Comparison of ENCODE assay signal across 13 cellular contexts in the genomic region with DNA sequence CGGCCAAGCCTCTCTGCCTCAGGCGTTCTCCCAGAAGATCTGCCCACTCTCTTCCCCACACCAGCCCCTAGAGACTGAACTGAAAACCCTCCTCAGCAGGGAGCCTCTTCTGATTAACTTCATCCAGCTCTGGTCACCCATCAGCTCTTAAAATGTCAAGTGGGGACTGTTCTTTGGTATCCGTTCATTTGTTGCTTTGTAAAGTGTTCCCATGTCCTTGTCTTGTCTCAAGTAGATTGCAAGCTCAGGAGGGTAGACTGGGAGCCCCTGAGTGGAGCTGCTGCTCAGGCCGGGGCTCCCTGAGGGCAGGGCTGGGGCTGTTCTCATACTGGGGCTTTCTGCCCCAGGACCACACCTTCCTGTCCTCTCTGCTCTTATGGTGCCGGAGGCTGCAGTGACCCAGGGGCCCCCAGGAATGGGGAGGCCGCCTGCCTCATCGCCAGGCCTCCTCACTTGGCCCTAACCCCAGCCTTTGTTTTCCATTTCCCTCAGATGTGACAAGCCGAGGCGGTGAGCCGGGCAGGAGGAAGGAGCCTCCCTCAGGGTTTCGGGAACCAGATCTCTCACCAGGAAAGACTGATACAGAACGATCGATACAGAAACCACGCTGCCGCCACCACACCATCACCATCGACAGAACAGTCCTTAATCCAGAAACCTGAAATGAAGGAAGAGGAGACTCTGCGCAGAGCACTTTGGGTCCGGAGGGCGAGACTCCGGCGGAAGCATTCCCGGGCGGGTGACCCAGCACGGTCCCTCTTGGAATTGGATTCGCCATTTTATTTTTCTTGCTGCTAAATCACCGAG.
"Had no signal": no experiment of that assay in that cellular context is flagged by ENCODE, and none has a peak within 500 bp of the region (broad histone marks: within the 10 kb centered on the region; RNA-seq: fewer than 3 reads in every experiment).

No MANE protein-coding gene starts in this region.

- H3K9me3 Mint-ChIP-seq: activated B cell treated with CpG ODN at 0.5 μM for 24 hours; activated CD4-positive, alpha-beta T cell treated with anti-CD3 and anti-CD28 coated beads, Interleukin-2, amount 10 ng/mL, durations not matched to agents 7 days and 5 days; effector memory CD8-positive, alpha-beta T cell; natural killer cell treated with Interleukin-12 subunit alpha and Interleukin-12 subunit beta and Interleukin-15 and Interleukin-18, amount 100 ng/mL, for 72 hours had no signal

- H3K9me3 ChIP-seq: left lung, sigmoid colon, spleen had no signal

- H3K4me3 Mint-ChIP-seq: activated B cell treated with CpG ODN at 0.5 μM for 24 hours; activated CD4-positive, alpha-beta T cell treated with anti-CD3 and anti-CD28 coated beads, Interleukin-2, amount 10 ng/mL, durations not matched to agents 7 days and 5 days; effector memory CD8-positive, alpha-beta T cell; natural killer cell treated with Interleukin-12 subunit alpha and Interleukin-12 subunit beta and Interleukin-15 and Interleukin-18, amount 100 ng/mL, for 72 hours had no signal

- ATAC-seq: effector memory CD8-positive, alpha-beta T cell; left lung; natural killer cell treated with Interleukin-12 subunit alpha and Interleukin-12 subunit beta and Interleukin-15 and Interleukin-18, amount 100 ng/mL, for 72 hours had no signal

- H3K4me1 ChIP-seq: sigmoid colon had no signal

- H3K27me3 ChIP-seq: left lung, sigmoid colon, spleen had no signal

- H3K4me3 ChIP-seq: left lung, sigmoid colon, spleen had no signal

- DNase-seq: activated B cell treated with CpG ODN at 0.5 μM for 24 hours; activated CD4-positive, alpha-beta T cell treated with anti-CD3 and anti-CD28 coated beads, Interleukin-2, amount 10 ng/mL, durations not matched to agents 7 days and 5 days; activated CD8-positive, alpha-beta memory T cell treated with anti-CD3 and anti-CD28 coated beads, Interleukin-2, amount 50 U/mL, for 48 hours; activated naive CD4-positive, alpha-beta T cell treated with Interleukin-2 at 50 U/mL for 16 hours; aorta; dermis blood vessel endothelial cell; effector memory CD8-positive, alpha-beta T cell; left lung; mesendoderm; occipital lobe; sigmoid colon; spleen had no signal

- H3K27ac Mint-ChIP-seq: activated B cell treated with CpG ODN at 0.5 μM for 24 hours; activated CD4-positive, alpha-beta T cell treated with anti-CD3 and anti-CD28 coated beads, Interleukin-2, amount 10 ng/mL, durations not matched to agents 7 days and 5 days; effector memory CD8-positive, alpha-beta T cell; natural killer cell treated with Interleukin-12 subunit alpha and Interleukin-12 subunit beta and Interleukin-15 and Interleukin-18, amount 100 ng/mL, for 72 hours had no signal

- H3K36me3 Mint-ChIP-seq: natural killer cell treated with Interleukin-12 subunit alpha and Interleukin-12 subunit beta and Interleukin-15 and Interleukin-18, amount 100 ng/mL, for 72 hours had no signal

- H3K27ac ChIP-seq: left lung, sigmoid colon, spleen had no signal

- H3K27me3 Mint-ChIP-seq: activated B cell treated with CpG ODN at 0.5 μM for 24 hours; activated CD4-positive, alpha-beta T cell treated with anti-CD3 and anti-CD28 coated beads, Interleukin-2, amount 10 ng/mL, durations not matched to agents 7 days and 5 days had no signal

- H3K4me1 Mint-ChIP-seq: activated B cell treated with CpG ODN at 0.5 μM for 24 hours; activated CD4-positive, alpha-beta T cell treated with anti-CD3 and anti-CD28 coated beads, Interleukin-2, amount 10 ng/mL, durations not matched to agents 7 days and 5 days had no signal
